ENCODE assay signal across 23 cellular contexts in the genomic region with DNA sequence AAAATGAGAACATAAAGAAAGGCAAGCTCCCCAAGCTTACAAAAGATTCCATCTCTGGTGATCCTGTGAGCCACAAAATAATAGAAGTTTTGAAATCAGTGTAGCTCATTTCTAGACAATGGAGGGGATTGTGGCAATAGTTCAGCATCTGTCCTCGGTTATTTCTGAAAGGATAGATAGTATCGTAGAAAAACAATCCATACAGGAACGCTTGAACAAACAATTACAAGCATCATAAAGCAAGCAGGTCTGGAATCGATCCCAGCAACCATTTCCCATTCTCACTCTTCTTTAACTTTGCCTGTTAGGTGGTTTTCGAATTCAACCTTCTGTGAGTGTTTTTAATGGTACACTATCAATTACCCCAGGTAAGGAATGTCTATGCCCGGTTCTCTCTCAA.
"Had no signal": no experiment of that assay in that cellular context is flagged by ENCODE, and none has a peak within 500 bp of the region (broad histone marks: within the 10 kb centered on the region; RNA-seq: fewer than 3 reads in every experiment).

No MANE protein-coding gene starts in this region.

- H3K27me3 ChIP-seq: body of pancreas had no signal

- H3K27ac ChIP-seq: body of pancreas, SK-N-MC had no signal

- H3K9me3 ChIP-seq: body of pancreas had no signal

- H3K4me3 ChIP-seq: body of pancreas, SK-N-MC had no signal

- DNase-seq: activated B cell treated with CpG ODN at 0.5 μM for 24 hours; activated CD4-positive, alpha-beta T cell treated with anti-CD3 and anti-CD28 coated beads for 1 hour; activated CD4-positive, alpha-beta T cell treated with anti-CD3 and anti-CD28 coated beads, Interleukin-2, amount 10 ng/mL, durations not matched to agents 24 days and 14 days; activated CD4-positive, alpha-beta T cell treated with anti-CD3 and anti-CD28 coated beads, Interleukin-2, amount 50 U/mL, for 48 hours; activated CD8-positive, alpha-beta memory T cell treated with anti-CD3 and anti-CD28 coated beads, Interleukin-2, amount 10 ng/mL, durations not matched to agents 7 days and 5 days; activated effector memory CD4-positive, alpha-beta T cell treated with Interleukin-2 at 50 U/mL for 16 hours; activated naive CD4-positive, alpha-beta T cell; activated T-cell treated with anti-CD3 and anti-CD28 coated beads, Interleukin-2, amount 50 U/mL, for 24 hours; aorta; body of pancreas; Kasumi-1; KBM-7; NCI-H1048; NCI-H1436; NCI-H187; NCI-H2081; NCI-H345; NCI-H510A; NCI-H526 treated with DMSO at 0.1 percent for 48 hours; NCI-H82; SIG-M5; SW 1271 had no signal
